ENCODE assay signal across 8 cellular contexts in the genomic region with DNA sequence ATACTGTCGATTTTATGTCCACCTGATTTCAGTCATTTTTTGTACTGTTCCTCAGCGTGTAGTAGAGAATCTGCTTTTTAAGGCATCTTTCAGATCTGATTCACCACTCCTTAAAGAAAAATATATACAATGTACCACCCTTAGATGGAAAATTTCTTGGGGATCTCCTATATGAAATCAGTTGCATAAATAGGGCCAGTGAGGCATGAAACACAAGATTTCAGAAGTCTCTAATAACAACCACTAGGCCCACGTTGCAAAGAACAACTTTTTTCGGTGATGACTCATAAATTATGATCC. TPM values are rescaled to one million over a fixed set of nuclear protein-coding genes. Genes with fewer than 3 reads are reported as not detected.
A peak's percentile ranks its signal among the peaks of the same experiment; 100 is the strongest.
DNase-seq lines count a peak whose midpoint lies in the region; ATAC-seq, FAIRE-seq and TF ChIP-seq lines count a peak whose summit lies in the region.

No MANE protein-coding gene starts in this region.

- no peak for TF ChIP-seq EP300 in H1 (IDR thresholded peaks at IDR 0.05; ENCODE audit: borderline replicate concordance in 1 of 2, low read depth in 2 of 2, low read length in 2 of 2)

- H3K14ac ChIP-seq in H1 (ENCODE audit: insufficient read length) (no peak overlapping the region), neuronal stem cell (ENCODE audit: low read length) (no peak overlapping the region)

- no peak overlapping the region for H3K56ac ChIP-seq in H1 (replicated peaks; ENCODE audit: insufficient read length, low read depth, low read length)

- H3K23me2 ChIP-seq in H1 (ENCODE audit: low read depth, low read length) = no peaks in the 10 kb centered on the region

- peak overlapping the region; percentile 78 for H3K4me2 ChIP-seq in OCI-LY3 (ENCODE audit: low read length)
- H3K4me2 ChIP-seq in H1 (ENCODE audit: insufficient read depth in 1 of 2, low read depth in 2 of 2, low read length in 2 of 2) = peak overlapping the region; percentile 58 to 85
- peak overlapping the region; percentile 55 for H3K4me2 ChIP-seq in neuronal stem cell (ENCODE audit: insufficient read depth, low read length, poor library complexity, severe bottlenecking)

- no peak overlapping the region for H3K23ac ChIP-seq in H1 (ENCODE audit: insufficient read length)
- H3K23ac ChIP-seq in neuronal stem cell (ENCODE audit: low read depth, low read length, poor library complexity) = no peak overlapping the region

- ATAC-seq in GM19395 (IDR thresholded peaks at IDR 0.05; ENCODE audit: unreplicated experiment) = peak; percentile 13

- H3K4ac ChIP-seq in H1 (replicated peaks; ENCODE audit: insufficient read length, low read depth, low read length) (no peak overlapping the region), neuronal stem cell (ENCODE audit: low read length) (no peak overlapping the region)

- no peak for DNase-seq in H1 (ENCODE audit: low read depth in 1 of 2, low spot score in 2 of 2)
- DNase-seq in neuronal stem cell (ENCODE audit: low spot score) = no peak
- no peak for DNase-seq in T1000 (lab: John Stamatoyannopoulos, UW)
- no peak for DNase-seq in DMS 273 treated with DMSO at 0.1 percent for 48 hours (lab: John Stamatoyannopoulos, UW)
- no peak for DNase-seq in SK-N-DZ (ENCODE audit: low spot score)
- no peak for DNase-seq in stimulated activated CD4-positive, alpha-beta T cell treated with anti-CD3 and anti-CD28 coated beads, Interleukin-2, amount 100 ng/mL, for 48 hours

- no peak overlapping the region for H2BK15ac ChIP-seq in H1 (ENCODE audit: low read length)
- H2BK15ac ChIP-seq in neuronal stem cell (ENCODE audit: low read length) = no peak overlapping the region

- no peak for TF ChIP-seq RAD21 in H1 (IDR thresholded peaks at IDR 0.05 in 1 of 2, conservative IDR thresholded peaks at IDR 0.05 in 1 of 2; ENCODE audit: low read depth in 2 of 2, low read length in 2 of 2)

- no peaks in the 10 kb centered on the region for H3K27me3 ChIP-seq in OCI-LY3 (ENCODE audit: low read depth, low read length)
- no peaks in the 10 kb centered on the region for H3K27me3 ChIP-seq in H1 (replicated peaks in 1 of 4; ENCODE audit: control insufficient read depth in 3 of 4, extremely low read depth in 1 of 4, insufficient read depth in 3 of 4, low read length in 3 of 4)
- no peaks in the 10 kb centered on the region for H3K27me3 ChIP-seq in neuronal stem cell (ENCODE audit: control insufficient read depth in 3 of 3, insufficient read depth in 3 of 3, low read depth in 1 of 3, low read length in 3 of 3)

- CTCF ChIA-PET in H1 (lab: Charles Lee; ENCODE audit: partially characterized antibody) = interaction anchor here (0.6 to 1.4 kb wide), 5 partner anchors 40 to 224 kb away, joined by 3 to 5 read pairs (median 3); no protein-coding TSS in a partner anchor

- TF ChIP-seq CTCF in OCI-LY3 (IDR thresholded peaks at IDR 0.05; ENCODE audit: low read depth, low read length) = no peak
- TF ChIP-seq CTCF in H1 (IDR thresholded peaks at IDR 0.05; ENCODE audit: control extremely low read depth in 1 of 3, insufficient read depth in 1 of 3, low read depth in 1 of 3, low read length in 3 of 3) = no peak

- H3K4me1 ChIP-seq in OCI-LY3 (ENCODE audit: low read length) (peaks cover 57% of the 10 kb centered on the region), H1 (replicated peaks in 1 of 4; ENCODE audit: control insufficient read depth in 3 of 4, insufficient read depth in 4 of 4, low read length in 3 of 4) (peaks cover 0 to 10% (median 4%) of the 10 kb centered on the region in 4 experiments; a peak in 3 of 7 replicates), neuronal stem cell (ENCODE audit: control insufficient read depth in 2 of 2, insufficient read depth in 1 of 2, low read depth in 1 of 2, low read length in 2 of 2) (peaks cover 4 to 14% of the 10 kb centered on the region in 2 donors)

- H2BK12ac ChIP-seq in H1 (ENCODE audit: low read depth, low read length) = no peak overlapping the region
- no peak overlapping the region for H2BK12ac ChIP-seq in neuronal stem cell (ENCODE audit: low read length)

- H2BK20ac ChIP-seq in H1 (ENCODE audit: low read length) = no peak overlapping the region

- no peak overlapping the region for H2AFZ ChIP-seq in OCI-LY3 (ENCODE audit: low read depth, low read length)
- H2AFZ ChIP-seq in H1 (ENCODE audit: low read length) = no peak overlapping the region
- H2AFZ ChIP-seq in neuronal stem cell (ENCODE audit: low read length) = peak overlapping the region; percentile 84

- peaks cover 68% of the 10 kb centered on the region for H3K79me2 ChIP-seq in OCI-LY3 (ENCODE audit: low read length)
- peaks cover 8 to 57% of the 10 kb centered on the region in 2 experiments for H3K79me2 ChIP-seq in H1 (ENCODE audit: control insufficient read depth in 1 of 2, insufficient read depth in 2 of 2, low read length in 2 of 2)

- H4K91ac ChIP-seq in H1 (replicated peaks; ENCODE audit: insufficient read length, low read length) = no peak overlapping the region
- H4K91ac ChIP-seq in neuronal stem cell (ENCODE audit: low read depth, low read length, poor library complexity) = no peak overlapping the region

- H3K79me1 ChIP-seq in H1 (ENCODE audit: low read depth, low read length) = no peaks in the 10 kb centered on the region
- H3K79me1 ChIP-seq in neuronal stem cell (ENCODE audit: low read depth, low read length) = peaks cover 2% of the 10 kb centered on the region

- H3K9ac ChIP-seq in OCI-LY3 (ENCODE audit: low read length) (peak overlapping the region; percentile 81), H1 (replicated peaks in 1 of 4; ENCODE audit: extremely low read depth in 1 of 4, low read depth in 3 of 4, low read length in 3 of 4) (peak overlapping the region in 3 of 4 experiments; percentile 47 to 57 (median 54); a peak in 5 of 7 replicates), neuronal stem cell (ENCODE audit: low read depth, low read length, poor library complexity) (no peak overlapping the region)

- H3K9me3 ChIP-seq in OCI-LY3 (ENCODE audit: insufficient read depth, low read length) (no peaks in the 10 kb centered on the region), H1 (ENCODE audit: insufficient read depth in 2 of 2, low read depth in 1 of 2, low read length in 1 of 2) (no peaks in the 10 kb centered on the region), neuronal stem cell (replicated peaks in 1 of 2; ENCODE audit: control insufficient read depth in 2 of 2, insufficient read depth in 1 of 2, low read depth in 1 of 2, low read length in 2 of 2) (no peaks in the 10 kb centered on the region)

- H4K8ac ChIP-seq in H1 (ENCODE audit: extremely low read depth, insufficient read depth, low read length) (no peak overlapping the region), neuronal stem cell (ENCODE audit: low read depth, low read length) (no peak overlapping the region)

- H3K36me3 ChIP-seq in OCI-LY3 (replicated peaks; ENCODE audit: low read depth, low read length) = peaks cover 7% of the 10 kb centered on the region
- no peaks in the 10 kb centered on the region for H3K36me3 ChIP-seq in H1 (ENCODE audit: control insufficient read depth in 2 of 4, insufficient read depth in 4 of 4, low read length in 3 of 4)
- no peaks in the 10 kb centered on the region for H3K36me3 ChIP-seq in neuronal stem cell (replicated peaks in 1 of 2; ENCODE audit: control insufficient read depth in 2 of 2, insufficient read depth in 2 of 2, low read length in 2 of 2)

- no peak for FAIRE-seq in H1 (lab: Jason Lieb, UNC)

- no peak for TF ChIP-seq POLR2A in H1 (IDR thresholded peaks at IDR 0.05; ENCODE audit: control extremely low read depth in 1 of 2, low read depth in 2 of 2, low read length in 2 of 2)

- H2BK5ac ChIP-seq in H1 (ENCODE audit: low read depth, low read length) (no peak overlapping the region), neuronal stem cell (ENCODE audit: low read length) (no peak overlapping the region)

- peaks cover 50% of the 10 kb centered on the region for H4K20me1 ChIP-seq in OCI-LY3 (ENCODE audit: insufficient read depth, low read length)
- peaks cover 0 to 13% of the 10 kb centered on the region in 2 experiments for H4K20me1 ChIP-seq in H1 (replicated peaks in 1 of 2; ENCODE audit: control insufficient read depth in 1 of 2, insufficient read depth in 2 of 2, low read length in 2 of 2)

- H3K27ac ChIP-seq in OCI-LY3 (ENCODE audit: low read length) (peak overlapping the region; percentile 74), H1 (ENCODE audit: low read depth, low read length) (peak overlapping the region; percentile 54; the same call in 1 of the 2 replicates), neuronal stem cell (replicated peaks; ENCODE audit: low read length) (no peak overlapping the region)

- POLR2A ChIA-PET in H1 (lab: Charles Lee; ENCODE audit: partially characterized antibody) = interaction anchor here (0.8 to 1.3 kb wide), 6 partner anchors 9 to 95 kb away, joined by 3 to 4 read pairs (median 3); partner anchors contain the start of gene RPL21

- H2BK120ac ChIP-seq in H1 (replicated peaks; ENCODE audit: low read depth, low read length) (no peak overlapping the region), neuronal stem cell (ENCODE audit: low read depth, low read length) (no peak overlapping the region)

- H4K5ac ChIP-seq in H1 (ENCODE audit: insufficient read length, low read depth, low read length) = no peak overlapping the region

- peak overlapping the region; percentile 87 for H3K4me3 ChIP-seq in OCI-LY3 (ENCODE audit: low read length)
- peak overlapping the region; percentile 57 to 92 (median 88); a peak in 7 of 8 replicates for H3K4me3 ChIP-seq in H1 (ENCODE audit: extremely low read depth in 1 of 4, insufficient read depth in 2 of 4, low read depth in 3 of 4, low read length in 4 of 4)
- H3K4me3 ChIP-seq in neuronal stem cell (ENCODE audit: low read length in 2 of 2) = peak overlapping the region in 1 of 2 donors; percentile 97

- 27% methylated on average over 4 of the region's 4 CpGs; no CpG with 5 or more reads in 1 of the 2 experiments for WGBS in H1 (ENCODE audit: extremely low coverage in 1 of 2, insufficient coverage in 1 of 2, insufficient read length in 1 of 2, insufficient replicate concordance in 2 of 2, low coverage in 1 of 2, low lambda C conversion rate in 2 of 2, missing lambda C conversion rate in 1 of 2), 2 experiments
- no CpG with 5 or more reads among the region's 4 CpGs for WGBS in neuronal stem cell (ENCODE audit: extremely low coverage in 2 of 2, insufficient read length in 2 of 2, insufficient replicate concordance in 1 of 2), 2 donors

- H2AK5ac ChIP-seq in H1 (ENCODE audit: low read depth, low read length) (no peak overlapping the region), neuronal stem cell (ENCODE audit: low read depth, low read length) (no peak overlapping the region)

- H3K18ac ChIP-seq in H1 (ENCODE audit: extremely low read depth, low read length) = no peak overlapping the region
- H3K18ac ChIP-seq in neuronal stem cell (ENCODE audit: low read length) = no peak overlapping the region

RNA-seq across cellular contexts. Expression of gene USP12, which starts 1.4 kb away (rescaled TPM):
- total RNA-seq in H1 (2021; fragmentation: NEBNext Ultra II Directional; extraction: Animal tissue kit (Norgen Biotek cat#: 25700)) = 27.6 and 30.0 TPM in 2 replicates
- polyA plus RNA-seq in H1 (2011; rRNA removed) = 2.8 and 4.0 TPM in 2 replicates
- polyA plus RNA-seq in H1 (2011; cell fraction: cytosol; rRNA removed) = 6.8 TPM
- 2.8 TPM for polyA plus RNA-seq in H1 (2011; cell fraction: nucleus; rRNA removed)
- polyA plus RNA-seq in H1 (2012, experiment 1 of 2) = 8.6 to 19.1 TPM (median 10.3 TPM) in 4 replicates
- 0.83 TPM for polyA plus RNA-seq in H1 (2012, experiment 2 of 2)
- polyA plus RNA-seq in H1 (2013, experiment 1 of 2) = 19.5 TPM
- 19.4 TPM for polyA plus RNA-seq in H1 (2013, experiment 2 of 2)
- polyA minus RNA-seq in H1 (2011; rRNA and poly(A)+ RNA removed) = 9.0 and 14.8 TPM in 2 replicates
- 8.9 TPM for polyA minus RNA-seq in H1 (2011; cell fraction: cytosol; rRNA and poly(A)+ RNA removed)
- 33.1 TPM for polyA minus RNA-seq in H1 (2011; cell fraction: nucleus; rRNA and poly(A)+ RNA removed)
- 10.1 TPM for polyA plus RNA-seq in neuronal stem cell (2013, experiment 1 of 2)
- polyA plus RNA-seq in neuronal stem cell (2013, experiment 2 of 2) = 10.0 TPM
- 9.9 and 11.5 TPM in 2 replicates for polyA plus RNA-seq in SK-N-DZ (2014; cell fraction: cytosol; rRNA removed)
- 9.3 and 10.7 TPM in 2 replicates for polyA plus RNA-seq in SK-N-DZ (2014; cell fraction: nucleus; rRNA removed)
